ENCODE assay signal across 8 cellular contexts in the genomic region with DNA sequence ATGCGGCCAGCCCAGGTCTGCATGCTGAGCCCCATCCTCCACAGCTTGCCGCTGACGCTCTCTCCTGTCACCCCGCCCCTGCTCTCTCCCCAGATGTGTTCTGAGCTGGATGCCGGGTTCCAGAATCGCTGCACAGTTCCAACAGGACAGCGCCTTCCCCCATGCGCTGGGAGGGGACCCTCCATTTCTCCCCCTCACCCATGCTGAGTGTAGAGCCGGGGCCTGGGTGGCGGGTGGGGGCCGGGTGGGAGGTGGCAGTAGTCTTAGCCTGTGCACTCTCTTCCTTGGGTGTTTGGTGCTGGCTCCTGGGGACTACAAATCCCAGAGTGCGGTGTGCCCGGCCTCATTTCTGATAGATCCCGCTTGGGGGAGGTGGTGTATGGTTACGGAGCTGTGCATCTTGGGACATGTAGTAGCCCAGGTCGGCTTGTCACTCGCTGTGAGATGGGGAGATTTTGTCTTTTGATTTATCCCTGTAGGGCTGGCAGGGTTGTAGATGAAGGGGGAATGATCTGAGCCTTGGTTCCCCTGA. TPM values are rescaled to one million over a fixed set of nuclear protein-coding genes. Genes with fewer than 3 reads are reported as not detected.
DNase-seq lines count a peak whose midpoint lies in the region; ATAC-seq and TF ChIP-seq lines count a peak whose summit lies in the region.

No MANE protein-coding gene starts in this region.

- H2BK5ac ChIP-seq in trophoblast cell (ENCODE audit: low read depth, low read length, poor library complexity) = peak overlapping the region; percentile 58

- no peaks in the 10 kb centered on the region for H3K9me2 ChIP-seq in SK-N-SH

- H3K4me1 ChIP-seq in SK-N-SH (ENCODE audit: control insufficient read depth in 1 of 2, insufficient read depth in 2 of 2, low read depth in 1 of 2, low read length in 1 of 2) (peaks cover 4 to 8% of the 10 kb centered on the region in 2 experiments; a peak in 1 of 4 replicates), trophoblast cell (ENCODE audit: control insufficient read depth in 1 of 2, insufficient read depth in 2 of 2, low read length in 2 of 2) (peaks cover 14 to 20% of the 10 kb centered on the region in 2 experiments)

- no peak overlapping the region for H3K4me3 ChIP-seq in SK-N-SH (ENCODE audit: low read depth in 2 of 2, low read length in 1 of 2)
- H3K4me3 ChIP-seq in fibroblast of the aortic adventitia (ENCODE audit: low read depth, low read length) = no peak overlapping the region
- no peak overlapping the region for H3K4me3 ChIP-seq in trophoblast cell (ENCODE audit: low read depth, low read length)

- DNase-seq in CD4-positive, alpha-beta T cell = no peak
- DNase-seq in SK-N-SH (peak; percentile 63), fibroblast of the aortic adventitia (ENCODE audit: low read depth) (peak; percentile 65), trophoblast cell (no peak), Calu3 (no peak)
- DNase-seq in activated CD4-positive, alpha-beta T cell treated with anti-CD3 and anti-CD28 coated beads, Interleukin-2, amount 50 U/mL, for 1 hour = no peak

- peak overlapping the region; percentile 28 for H4K12ac ChIP-seq in trophoblast cell (ENCODE audit: low read depth, low read length)

- H3K27me3 Mint-ChIP-seq in CD4-positive, alpha-beta T cell = no peaks in the 10 kb centered on the region
- H3K27me3 Mint-ChIP-seq in Calu3 (ENCODE audit: unreplicated experiment) = peaks cover 10% of the 10 kb centered on the region

- peaks cover 12% of the 10 kb centered on the region for H3F3A ChIP-seq in SK-N-SH (replicated peaks; ENCODE audit: insufficient read depth)

- no peak overlapping the region for H3K4ac ChIP-seq in trophoblast cell (ENCODE audit: low read depth, low read length)

- H3K14ac ChIP-seq in trophoblast cell (ENCODE audit: low read length) = peak overlapping the region; percentile 63

- H3K23ac ChIP-seq in trophoblast cell (ENCODE audit: low read length) = no peak overlapping the region

- H3K9ac ChIP-seq in SK-N-SH (no peak overlapping the region), trophoblast cell (ENCODE audit: low read length) (no peak overlapping the region)

- H3K4me2 ChIP-seq in SK-N-SH (no peak overlapping the region), trophoblast cell (ENCODE audit: low read length) (no peak overlapping the region)

- H3K27me3 ChIP-seq in CD4-positive, alpha-beta T cell (ENCODE audit: control insufficient read depth, insufficient read depth, low read length) = no peaks in the 10 kb centered on the region
- H3K27me3 ChIP-seq in SK-N-SH (ENCODE audit: insufficient read depth) (no peaks in the 10 kb centered on the region), trophoblast cell (ENCODE audit: insufficient read depth, low read length) (no peaks in the 10 kb centered on the region)

- TF ChIP-seq RAD21 in SK-N-SH (IDR thresholded peaks at IDR 0.05; ENCODE audit: low read length) = no peak

- no peak overlapping the region for H3K18ac ChIP-seq in trophoblast cell (ENCODE audit: low read length)

- peak overlapping the region; percentile 31 for H3K27ac Mint-ChIP-seq in CD4-positive, alpha-beta T cell
- H3K27ac Mint-ChIP-seq in Calu3 (ENCODE audit: unreplicated experiment) = no peak overlapping the region

- peak; percentile 25 for ATAC-seq in CD4-positive, alpha-beta T cell (ENCODE audit: poor library complexity)
- ATAC-seq in HG03280 (IDR thresholded peaks at IDR 0.05; ENCODE audit: unreplicated experiment) = no peak
- no peak for ATAC-seq in GM19328 (IDR thresholded peaks at IDR 0.05; ENCODE audit: unreplicated experiment)

- no peak overlapping the region for H3K4me3 Mint-ChIP-seq in CD4-positive, alpha-beta T cell
- H3K4me3 Mint-ChIP-seq in Calu3 (ENCODE audit: low read depth, unreplicated experiment) = no peak overlapping the region

- H3K27ac ChIP-seq in CD4-positive, alpha-beta T cell (ENCODE audit: low read depth, low read length) = no peak overlapping the region
- H3K27ac ChIP-seq in SK-N-SH (ENCODE audit: low read depth in 2 of 2, low read length in 1 of 2) (no peak overlapping the region), trophoblast cell (ENCODE audit: low read depth, low read length) (peak overlapping the region; percentile 49)

- H2BK12ac ChIP-seq in trophoblast cell (ENCODE audit: low read length) = no peak overlapping the region

- no TSS peak for BruUV-seq in Calu3 (replicated peaks; lab: Mats Ljungman, UMichigan)

- H2AK5ac ChIP-seq in trophoblast cell (ENCODE audit: low read length) = no peak overlapping the region

- peaks cover 11% of the 10 kb centered on the region for H3K79me1 ChIP-seq in trophoblast cell (ENCODE audit: low read length)

- H3K9me3 ChIP-seq in CD4-positive, alpha-beta T cell (ENCODE audit: control insufficient read depth, low read length) = no peaks in the 10 kb centered on the region
- no peaks in the 10 kb centered on the region for H3K9me3 ChIP-seq in SK-N-SH
- H3K9me3 ChIP-seq in trophoblast cell (ENCODE audit: insufficient read depth, low read depth, low read length) = no peaks in the 10 kb centered on the region

- intact Hi-C loops in CD4-positive, alpha-beta T cell (cut with DNase I, micrococcal nuclease) = no loop called here
- intact Hi-C loops in Calu3 (cut with micrococcal nuclease; ENCODE audit: unreplicated experiment) = no loop called here

- WGBS in SK-N-SH (ENCODE audit: low lambda C conversion rate) = 92% methylated on average over 11 of the region's 17 CpGs
- no CpG with 5 or more reads among the region's 17 CpGs for WGBS in trophoblast cell (ENCODE audit: extremely low coverage, insufficient coverage, insufficient read length)

- peaks cover 51% of the 10 kb centered on the region for H3K36me3 Mint-ChIP-seq in CD4-positive, alpha-beta T cell (ENCODE audit: low read depth)
- H3K36me3 Mint-ChIP-seq in Calu3 (ENCODE audit: insufficient read depth, unreplicated experiment) = peaks cover 8% of the 10 kb centered on the region

- peak overlapping the region; percentile 66 for H4K91ac ChIP-seq in trophoblast cell (ENCODE audit: low read depth, low read length)

- H2AFZ ChIP-seq in SK-N-SH (ENCODE audit: low read depth) (no peak overlapping the region), trophoblast cell (ENCODE audit: insufficient read depth, low read length, poor library complexity) (no peak overlapping the region)

- no peaks in the 10 kb centered on the region for H3K9me3 Mint-ChIP-seq in CD4-positive, alpha-beta T cell
- no peaks in the 10 kb centered on the region for H3K9me3 Mint-ChIP-seq in Calu3 (ENCODE audit: low read depth, unreplicated experiment)

- TF ChIP-seq CTCF in CD4-positive, alpha-beta T cell (IDR thresholded peaks at IDR 0.05) = no peak
- TF ChIP-seq CTCF in SK-N-SH (IDR thresholded peaks at IDR 0.05) (no peak), fibroblast of the aortic adventitia (IDR thresholded peaks at IDR 0.05; ENCODE audit: insufficient read depth, low read length) (no peak), Calu3 (IDR thresholded peaks at IDR 0.05; ENCODE audit: unreplicated experiment) (no peak)

- peak overlapping the region; percentile 61 for H4K8ac ChIP-seq in trophoblast cell (ENCODE audit: low read depth, low read length)

- CTCF ChIA-PET in CD4-positive, alpha-beta T cell (lab: Charles Lee) = interaction anchor here (1.5 to 12.0 kb wide), 2 partner anchors 9 to 32 kb away, joined by 3 to 190 read pairs; no protein-coding TSS in a partner anchor
- CTCF ChIA-PET in SK-N-SH (lab: Yijun Ruan, JAX) = interaction anchor here (0.9 to 15.4 kb wide), 8 partner anchors 6 to 126 kb away, joined by 3 to 312 read pairs (median 4); no protein-coding TSS in a partner anchor
- CTCF ChIA-PET in Calu3 (lab: Charles Lee) = no interaction called here

- H3K4me1 Mint-ChIP-seq in CD4-positive, alpha-beta T cell (ENCODE audit: low read depth) = peaks cover 8% of the 10 kb centered on the region
- peaks cover 11% of the 10 kb centered on the region for H3K4me1 Mint-ChIP-seq in Calu3 (ENCODE audit: low read depth, unreplicated experiment)

- no peak for TF ChIP-seq EP300 in SK-N-SH (IDR thresholded peaks at IDR 0.05; ENCODE audit: borderline replicate concordance in 1 of 2, low read depth in 1 of 2, low read length in 1 of 2)

- POLR2A ChIA-PET in CD4-positive, alpha-beta T cell (lab: Charles Lee) = interaction anchor here (0.8 to 1.6 kb wide), 2 partner anchors 9 to 36 kb away, joined by 3 to 6 read pairs; no protein-coding TSS in a partner anchor
- POLR2A ChIA-PET in SK-N-SH (lab: Yijun Ruan, JAX) = interaction anchor here (1.0 to 1.5 kb wide), 2 partner anchors 9 to 34 kb away, joined by 3 to 6 read pairs; no protein-coding TSS in a partner anchor

- H2BK120ac ChIP-seq in trophoblast cell (ENCODE audit: insufficient read depth, low read length, poor library complexity) = no peak overlapping the region

- peaks cover 9 to 32% of the 10 kb centered on the region in 2 experiments for H3K36me3 ChIP-seq in SK-N-SH (replicated peaks in 1 of 2; ENCODE audit: control insufficient read depth in 1 of 2, insufficient read depth in 2 of 2, low read length in 1 of 2)
- H3K36me3 ChIP-seq in trophoblast cell (ENCODE audit: control insufficient read depth in 1 of 2, insufficient read depth in 2 of 2, low read length in 2 of 2) = peaks cover 33 to 46% of the 10 kb centered on the region in 2 experiments

- H3K79me2 ChIP-seq in SK-N-SH (ENCODE audit: insufficient read depth) = no peaks in the 10 kb centered on the region
- H3K79me2 ChIP-seq in trophoblast cell (ENCODE audit: control insufficient read depth, insufficient read depth, low read length, poor library complexity) = peaks cover 3% of the 10 kb centered on the region

- no peaks in the 10 kb centered on the region for H4K20me1 ChIP-seq in SK-N-SH (ENCODE audit: insufficient read depth)

RNA-seq across cellular contexts. Expression of a gene that starts 6.8 kb away (rescaled TPM):
- 100 to 1,000 TPM; 151 to 161 TPM for total RNA-seq in CD4-positive, alpha-beta T cell
- 37.2 and 39.9 TPM in 2 replicates for polyA plus RNA-seq in SK-N-SH (2012; rRNA removed)
- polyA plus RNA-seq in SK-N-SH (2012; cell fraction: cytosol; rRNA removed) = 20.7 and 26.2 TPM in 2 replicates
- polyA plus RNA-seq in SK-N-SH (2012; cell fraction: nucleus; rRNA removed) = 78.9 and 81.0 TPM in 2 replicates
- 28.0 and 41.7 TPM in 2 replicates for total RNA-seq in fibroblast of the aortic adventitia (ENCODE audit: low replicate concordance)
- polyA plus RNA-seq in trophoblast cell (2013) = 55.4 and 57.3 TPM in 2 replicates
- total RNA-seq in Calu3 (2022) = 55.1 and 68.2 TPM in 2 replicates

RNA-seq across cellular contexts. Expression of a gene that starts 23.2 kb away (rescaled TPM):
- total RNA-seq in CD4-positive, alpha-beta T cell = not detected
- 7.4 and 9.5 TPM in 2 replicates for polyA plus RNA-seq in SK-N-SH (2012; rRNA removed)
- 3.9 and 6.3 TPM in 2 replicates for polyA plus RNA-seq in SK-N-SH (2012; cell fraction: cytosol; rRNA removed)
- 12.9 and 14.4 TPM in 2 replicates for polyA plus RNA-seq in SK-N-SH (2012; cell fraction: nucleus; rRNA removed)
- 0.36 and 1.8 TPM in 2 replicates for total RNA-seq in fibroblast of the aortic adventitia (ENCODE audit: low replicate concordance)
- polyA plus RNA-seq in trophoblast cell (2013) = 2.3 and 3.4 TPM in 2 replicates
- not detected in 2 replicates for total RNA-seq in Calu3 (2022)

RNA-seq across cellular contexts. Expression of a gene that starts 32.2 kb away (rescaled TPM):
- total RNA-seq in CD4-positive, alpha-beta T cell = 100 to 1,000 TPM; 183 to 185 TPM
- polyA plus RNA-seq in SK-N-SH (2012; rRNA removed) = 4.8 and 6.2 TPM in 2 replicates
- polyA plus RNA-seq in SK-N-SH (2012; cell fraction: cytosol; rRNA removed) = 1.9 and 3.1 TPM in 2 replicates
- 11.1 and 21.1 TPM in 2 replicates for polyA plus RNA-seq in SK-N-SH (2012; cell fraction: nucleus; rRNA removed)
- 9.7 and 25.6 TPM in 2 replicates for total RNA-seq in fibroblast of the aortic adventitia (ENCODE audit: low replicate concordance)
- 6.6 and 6.9 TPM in 2 replicates for polyA plus RNA-seq in trophoblast cell (2013)
- total RNA-seq in Calu3 (2022) = 68.8 and 97.9 TPM in 2 replicates

RNA-seq across cellular contexts. Expression of a gene that starts 32.9 kb away (rescaled TPM):
- not detected for total RNA-seq in CD4-positive, alpha-beta T cell
- 0.03 TPM in 1 of 2 replicates, not detected in the other for polyA plus RNA-seq in SK-N-SH (2012; rRNA removed)
- polyA plus RNA-seq in SK-N-SH (2012; cell fraction: cytosol; rRNA removed) = not detected in 2 replicates
- not detected in 2 replicates for polyA plus RNA-seq in SK-N-SH (2012; cell fraction: nucleus; rRNA removed)
- total RNA-seq in fibroblast of the aortic adventitia (ENCODE audit: low replicate concordance) (not detected in 2 replicates), Calu3 (2022) (not detected in 2 replicates)
- polyA plus RNA-seq in trophoblast cell (2013) = not detected in 2 replicates

RNA-seq across cellular contexts. Expression of a gene that starts 40.7 kb away (rescaled TPM):
- 10 to 100 TPM; 11.2 to 14.1 TPM for total RNA-seq in CD4-positive, alpha-beta T cell
- polyA plus RNA-seq in SK-N-SH (2012; rRNA removed) = 57.6 and 78.6 TPM in 2 replicates
- 35.8 and 58.3 TPM in 2 replicates for polyA plus RNA-seq in SK-N-SH (2012; cell fraction: cytosol; rRNA removed)
- polyA plus RNA-seq in SK-N-SH (2012; cell fraction: nucleus; rRNA removed) = 44.7 and 69.1 TPM in 2 replicates
- total RNA-seq in fibroblast of the aortic adventitia (ENCODE audit: low replicate concordance) (16.7 and 40.2 TPM in 2 replicates), Calu3 (2022) (26.7 and 27.0 TPM in 2 replicates)
- 11.7 and 13.6 TPM in 2 replicates for polyA plus RNA-seq in trophoblast cell (2013)

Comparison
In these comparisons a context has a peak if more than half of its experiments do, and no peak if none do; other contexts are left out.
1. DNase-seq: peak in SK-N-SH (single experiment) and fibroblast of the aortic adventitia (single experiment); none in CD4-positive, alpha-beta T cell (0 of 10), trophoblast cell (0 of 2), activated CD4-positive, alpha-beta T cell treated with anti-CD3 and anti-CD28 coated beads, Interleukin-2, amount 50 U/mL, for 1 hour (single experiment) and Calu3 (single experiment).